25 cellular contexts compared by ENCODE assay signal in the genomic region with DNA sequence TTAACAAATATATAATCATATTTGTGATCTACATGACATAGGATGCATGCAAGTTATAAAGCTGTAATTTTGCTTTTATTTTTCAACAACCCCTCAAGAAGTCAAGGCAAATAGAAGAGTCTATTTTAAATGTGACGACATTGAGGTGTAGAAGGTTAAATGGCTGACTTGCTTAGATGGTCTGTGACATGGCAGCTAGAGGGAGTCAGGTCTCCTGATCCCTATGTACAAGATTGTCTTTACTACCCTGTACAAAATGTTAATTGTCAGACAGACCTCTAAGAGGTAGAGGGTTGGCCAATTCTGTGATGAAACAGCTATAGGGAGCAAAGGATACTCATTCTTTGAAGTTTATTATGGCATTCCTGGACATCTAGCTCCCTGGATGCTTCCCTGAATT.
DNase-seq lines count a peak whose midpoint lies in the region; ATAC-seq, FAIRE-seq and TF ChIP-seq lines count a peak whose summit lies in the region.
"Had no signal": no experiment of that assay in that cellular context is flagged by ENCODE, and none has a peak within 500 bp of the region (broad histone marks: within the 10 kb centered on the region; RNA-seq: fewer than 3 reads in every experiment).

No MANE protein-coding gene starts in this region.

- H3K9me3 ChIP-seq in K562 (replicated peaks; ENCODE audit: control insufficient read depth, insufficient read depth, low read depth, low read length) = no peaks in the 10 kb centered on the region
- H3K9me3 ChIP-seq in neural progenitor cell (ENCODE audit: low read depth) = no peaks in the 10 kb centered on the region
- H3K9me3 ChIP-seq: BLaER1 had no signal

- FAIRE-seq in K562 (lab: Jason Lieb, UNC) = no peak
- FAIRE-seq: GM18507, H54 had no signal

- CTCF ChIA-PET in K562 (lab: Yijun Ruan, JAX; ENCODE audit: low intra/inter-chr PET ratio) = no interaction called here

- TF ChIP-seq EP300 in K562 (IDR thresholded peaks at IDR 0.05; ENCODE audit: low read length) = no peak

- no peaks in the 10 kb centered on the region for H3K4me1 Mint-ChIP-seq in neural progenitor cell
- H3K4me1 Mint-ChIP-seq: CD4-positive, alpha-beta memory T cell had no signal

- H3K79me2 ChIP-seq in K562 (ENCODE audit: control insufficient read depth, insufficient read depth, low read length) (no peaks in the 10 kb centered on the region), neural progenitor cell (ENCODE audit: low read depth) (no peaks in the 10 kb centered on the region)

- 0 out of 2 replicates have a peak, but pooled peaks have one; percentile 6 for TF ChIP-seq CTCF in GM12874 (IDR thresholded peaks at IDR 0.05; ENCODE audit: insufficient read depth, low read depth, low read length)
- no peak for TF ChIP-seq CTCF in NB4 (IDR thresholded peaks at IDR 0.05; ENCODE audit: low read depth, low read length)
- TF ChIP-seq CTCF in K562 (IDR thresholded peaks at IDR 0.05 in 2 of 3, conservative IDR thresholded peaks at IDR 0.05 in 1 of 3; ENCODE audit: insufficient read depth in 2 of 3, low read depth in 1 of 3, low read length in 3 of 3) = peak in 1 of 3 experiments; percentile 25; a peak in 1 of 6 replicates
- TF ChIP-seq CTCF in neural progenitor cell (IDR thresholded peaks at IDR 0.05) = peak; percentile 14

- no peaks in the 10 kb centered on the region for H3K9me3 Mint-ChIP-seq in neural progenitor cell
- H3K9me3 Mint-ChIP-seq: HFFc6, T-cell had no signal

- H3K27ac ChIP-seq in K562 (ENCODE audit: extremely low read depth, low read depth, low read length) = no peak overlapping the region
- H3K27ac ChIP-seq in neural progenitor cell = no peak overlapping the region
- H3K27ac ChIP-seq: BLaER1 had no signal

- no peak overlapping the region for H3K4me3 Mint-ChIP-seq in neural progenitor cell
- H3K4me3 Mint-ChIP-seq: CD4-positive, alpha-beta memory T cell; HFFc6; T-cell had no signal

- BruUV-seq in K562 (replicated peaks; lab: Mats Ljungman, UMichigan) = no TSS peak

- H3K4me1 ChIP-seq in K562 (replicated peaks in 1 of 2; ENCODE audit: control insufficient read depth in 2 of 2, insufficient read depth in 2 of 2, low read length in 2 of 2) (no peaks in the 10 kb centered on the region; a peak in 1 of 5 replicates), neural progenitor cell (no peaks in the 10 kb centered on the region)

- TF ChIP-seq RAD21 in K562 (CRISPR knock-in tag; conservative IDR thresholded peaks at IDR 0.05 in 1 of 2, IDR thresholded peaks at IDR 0.05 in 1 of 2) = peak in 1 of 2 experiments; percentile 37; a peak in 2 of 4 replicates

- 45% methylated on average over 1 of the region's 1 CpG for WGBS in K562 (ENCODE audit: insufficient coverage, low coverage, missing lambda C conversion rate)

- H3K27me3 Mint-ChIP-seq in neural progenitor cell (ENCODE audit: insufficient read depth, low read depth) = peaks cover 2% of the 10 kb centered on the region
- H3K27me3 Mint-ChIP-seq: CD4-positive, alpha-beta memory T cell; T-cell had no signal

- H3K4me2 ChIP-seq in K562 (ENCODE audit: insufficient read depth, low read length) = no peak overlapping the region
- no peak overlapping the region for H3K4me2 ChIP-seq in neural progenitor cell
- H3K4me2 ChIP-seq: BLaER1 had no signal

- no peaks in the 10 kb centered on the region for H3K9me1 ChIP-seq in K562 (ENCODE audit: control insufficient read depth, insufficient read depth, low read length)

- H3K36me3 ChIP-seq in K562 (ENCODE audit: control insufficient read depth, insufficient read depth, low read length) = no peaks in the 10 kb centered on the region
- H3K36me3 ChIP-seq in neural progenitor cell = no peaks in the 10 kb centered on the region
- H3K36me3 ChIP-seq: BLaER1 had no signal

- TF ChIP-seq POLR2A in NB4 (IDR thresholded peaks at IDR 0.05; ENCODE audit: extremely low read depth, insufficient read length) (no peak), K562 (conservative IDR thresholded peaks at IDR 0.05) (no peak), GM18505 (IDR thresholded peaks at IDR 0.05; ENCODE audit: borderline replicate concordance, extremely low read depth, insufficient read depth, insufficient read length) (no peak)

- no peak overlapping the region for H3K27ac Mint-ChIP-seq in neural progenitor cell
- H3K27ac Mint-ChIP-seq: CD4-positive, alpha-beta memory T cell; HFFc6; T-cell had no signal

- H3K27me3 ChIP-seq in K562 (ENCODE audit: control insufficient read depth in 2 of 2, insufficient read depth in 2 of 2, low read length in 2 of 2) (no peaks in the 10 kb centered on the region), neural progenitor cell (no peaks in the 10 kb centered on the region)
- H3K27me3 ChIP-seq: BLaER1 had no signal

- no peak overlapping the region for H3K4me3 ChIP-seq in NB4 (ENCODE audit: low read depth, low read length)
- H3K4me3 ChIP-seq in K562 = no peak overlapping the region
- H3K4me3 ChIP-seq in neural progenitor cell = no peak overlapping the region
- H3K4me3 ChIP-seq: BLaER1 had no signal

- H2AFZ ChIP-seq in K562 (ENCODE audit: low read depth, low read length) (no peak overlapping the region), neural progenitor cell (replicated peaks) (no peak overlapping the region)

- DNase-seq in NB4 (ENCODE audit: low read depth) (peak; percentile 2), K562 (ENCODE audit: extremely low read depth in 1 of 4, low spot score in 3 of 4) (no peak), neural progenitor cell (ENCODE audit: low spot score) (no peak), NOMO-1 treated with dmso at 0.1 percent for 144 hours (lab: John Stamatoyannopoulos, UW; ENCODE audit: unreplicated experiment) (no peak)
- no peak for DNase-seq in effector CD4-positive, alpha-beta T cell
- DNase-seq: Calu3; CD4-positive, alpha-beta memory T cell; GF-D8; HFFc6; Karpas-422; MM.1S; NCI-H1092 treated with DMSO at 0.1 percent for 48 hours; NCI-H146; NCI-H2081; NK-92 treated with Interleukin-12 subunit alpha and Interleukin-12 subunit beta, amount 100 ng/mL, for 24 hours; PC-3; RPMI8226; SIG-M5; T-cell had no signal

- in situ Hi-C loops in K562 (cut with MboI) = no loop called here

- no peak overlapping the region for H3K9ac ChIP-seq in K562 (ENCODE audit: insufficient read depth in 1 of 2, low read depth in 2 of 2, low read length in 2 of 2)
- H3K9ac ChIP-seq in neural progenitor cell = no peak overlapping the region
- H3K9ac ChIP-seq: BLaER1 had no signal

- no peaks in the 10 kb centered on the region for H4K20me1 ChIP-seq in K562 (replicated peaks; ENCODE audit: control insufficient read depth, insufficient read depth, low read length)
- no peaks in the 10 kb centered on the region for H4K20me1 ChIP-seq in neural progenitor cell (ENCODE audit: low read depth)
- H4K20me1 ChIP-seq: BLaER1 had no signal

- peak; percentile 56 for ATAC-seq in K562
- no peak for ATAC-seq in GM18505 (IDR thresholded peaks at IDR 0.05; ENCODE audit: unreplicated experiment)
- ATAC-seq: PC-3, SK-N-SH treated with all-trans-retinoic acid at 6 μM for 48 hours, T-cell had no signal

- intact Hi-C loops in K562 (cut with micrococcal nuclease) = loop anchor here (10.0 kb wide), 1 partner anchor 461 kb away; no protein-coding TSS in a partner anchor

- no peaks in the 10 kb centered on the region for H3F3A ChIP-seq in neural progenitor cell (ENCODE audit: low read depth)

- POLR2A ChIA-PET in K562 (lab: Yijun Ruan, JAX) = interaction anchor here (0.5 kb wide), 1 partner anchor 1699 kb away, joined by 3 read pairs; no protein-coding TSS in a partner anchor

- no peaks in the 10 kb centered on the region for H3K36me3 Mint-ChIP-seq in neural progenitor cell
- H3K36me3 Mint-ChIP-seq: CD4-positive, alpha-beta memory T cell; T-cell had no signal

TF ChIP-seq in K562, 482 proteins besides CTCF, POLR2A, EP300 and RAD21:
- no peak for TF ChIP-seq SMARCA4 (IDR thresholded peaks at IDR 0.05)
- TF ChIP-seq, protein P1, sequence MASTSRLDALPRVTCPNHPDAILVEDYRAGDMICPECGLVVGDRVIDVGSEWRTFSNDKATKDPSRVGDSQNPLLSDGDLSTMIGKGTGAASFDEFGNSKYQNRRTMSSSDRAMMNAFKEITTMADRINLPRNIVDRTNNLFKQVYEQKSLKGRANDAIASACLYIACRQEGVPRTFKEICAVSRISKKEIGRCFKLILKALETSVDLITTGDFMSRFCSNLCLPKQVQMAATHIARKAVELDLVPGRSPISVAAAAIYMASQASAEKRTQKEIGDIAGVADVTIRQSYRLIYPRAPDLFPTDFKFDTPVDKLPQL (IDR thresholded peaks at IDR 0.05; ENCODE audit: extremely low read depth, insufficient read length) = no peak
- TF ChIP-seq, protein P2, sequence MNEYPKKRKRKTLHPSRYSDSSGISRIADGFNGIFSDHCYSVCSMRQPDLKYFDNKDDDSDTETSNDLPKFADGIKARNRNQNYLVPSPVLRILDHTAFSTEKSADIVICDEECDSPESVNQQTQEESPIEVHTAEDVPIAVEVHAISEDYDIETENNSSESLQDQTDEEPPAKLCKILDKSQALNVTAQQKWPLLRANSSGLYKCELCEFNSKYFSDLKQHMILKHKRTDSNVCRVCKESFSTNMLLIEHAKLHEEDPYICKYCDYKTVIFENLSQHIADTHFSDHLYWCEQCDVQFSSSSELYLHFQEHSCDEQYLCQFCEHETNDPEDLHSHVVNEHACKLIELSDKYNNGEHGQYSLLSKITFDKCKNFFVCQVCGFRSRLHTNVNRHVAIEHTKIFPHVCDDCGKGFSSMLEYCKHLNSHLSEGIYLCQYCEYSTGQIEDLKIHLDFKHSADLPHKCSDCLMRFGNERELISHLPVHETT (CRISPR knock-in tag; conservative IDR thresholded peaks at IDR 0.05 in 1 of 2, IDR thresholded peaks at IDR 0.05 in 1 of 2) = no peak
- TF ChIP-seq HMG20A (CRISPR knock-in tag; conservative IDR thresholded peaks at IDR 0.05) = no peak
- TF ChIP-seq SRF (CRISPR knock-in tag; IDR thresholded peaks at IDR 0.05) = no peak
- TF ChIP-seq YY1 (IDR thresholded peaks at IDR 0.05; ENCODE audit: borderline replicate concordance in 1 of 3, control insufficient read depth in 1 of 3, extremely low read depth in 1 of 3, insufficient read depth in 3 of 3, insufficient read length in 1 of 3, insufficient replicate concordance in 2 of 3, low read depth in 1 of 3, low read length in 2 of 3) = peak in 1 of 3 experiments; percentile 13
